In genomic region chr9:114078021-114078780, GRCh38 we compare ENCODE assay signal across 21 cellular contexts. TPM values are rescaled to one million over a fixed set of nuclear protein-coding genes. Genes with fewer than 3 reads are reported as not detected.
DNase-seq lines count a peak whose midpoint lies in the region; ATAC-seq and TF ChIP-seq lines count a peak whose summit lies in the region.
"Had no signal": no experiment of that assay in that cellular context is flagged by ENCODE, and none has a peak within 500 bp of the region (broad histone marks: within the 10 kb centered on the region; RNA-seq: fewer than 3 reads in every experiment).

TSS of gene AMBP (minus strand) at chr9:114078300. CDS start at chr9:114078209, 91 bp downstream.

- TF ChIP-seq POLR2A in upper lobe of left lung (IDR thresholded peaks at IDR 0.05) = no peak

- H3K4me3 ChIP-seq in upper lobe of left lung = no peak within 1 kb of the TSS
- H3K4me3 ChIP-seq: esophagus squamous epithelium, sigmoid colon had no signal

- 50 to 64% methylated on average over 2 to 16 of the region's 16 CpGs for WGBS in upper lobe of left lung, 2 donors

- H3K4me1 ChIP-seq in upper lobe of left lung = peaks cover 0 to 33% (median 13%) of the 10 kb centered on the region in 4 donors
- H3K4me1 ChIP-seq: sigmoid colon had no signal

- H3K27ac ChIP-seq in upper lobe of left lung = no peak within 1 kb of the TSS
- H3K27ac ChIP-seq: esophagus squamous epithelium, sigmoid colon had no signal

- no peaks in the 10 kb centered on the region for H3K9me3 Mint-ChIP-seq in activated T-helper 17 cell treated with anti-CD3 and anti-CD28 coated beads, Interleukin-2, amount 50 U/mL, for 72 hours
- H3K9me3 Mint-ChIP-seq: activated CD4-positive, alpha-beta T cell treated with anti-CD3 and anti-CD28 coated beads, Interleukin-2, amount 10 ng/mL, durations not matched to agents 7 days and 5 days; activated T-cell treated with anti-CD3 and anti-CD28 coated beads, Interleukin-2, amount 50 U/mL, for 24 hours; nephron progenitor cell; stimulated activated naive CD8-positive, alpha-beta T cell treated with anti-CD3 and anti-CD28 coated beads, Interleukin-15, amount 100 ng/mL, for 72 hours had no signal

- no peaks in the 10 kb centered on the region for H3K27me3 ChIP-seq in upper lobe of left lung
- H3K27me3 ChIP-seq: sigmoid colon had no signal

- no peak within 1 kb of the TSS for H3K4me3 Mint-ChIP-seq in activated T-helper 17 cell treated with anti-CD3 and anti-CD28 coated beads, Interleukin-2, amount 50 U/mL, for 72 hours
- H3K4me3 Mint-ChIP-seq: activated CD4-positive, alpha-beta T cell treated with anti-CD3 and anti-CD28 coated beads, Interleukin-2, amount 10 ng/mL, durations not matched to agents 7 days and 5 days; activated T-cell treated with anti-CD3 and anti-CD28 coated beads, Interleukin-2, amount 50 U/mL, for 24 hours; nephron progenitor cell; stimulated activated naive CD8-positive, alpha-beta T cell treated with anti-CD3 and anti-CD28 coated beads, Interleukin-15, amount 100 ng/mL, for 72 hours had no signal

- DNase-seq in NCI-H82 (lab: John Stamatoyannopoulos, UW) (peak; percentile 42), NCI-H82 treated with DMSO at 0.1 percent for 48 hours (lab: John Stamatoyannopoulos, UW; ENCODE audit: unreplicated experiment) (no peak), RPMI8226 (peak; percentile 12), kidney tubule cell (ENCODE audit: low spot score) (peak; percentile 65), upper lobe of left lung (peak; percentile 37 to 87)
- DNase-seq: activated CD4-positive, alpha-beta T cell treated with anti-CD3 and anti-CD28 coated beads, Interleukin-2, amount 10 ng/mL, durations not matched to agents 7 days and 5 days; activated T-cell treated with anti-CD3 and anti-CD28 coated beads, Interleukin-2, amount 50 U/mL, for 24 hours; amniotic stem cell; cortex of kidney; esophagus squamous epithelium; NCI-H1092; NCI-H446 treated with DMSO at 0.1 percent for 48 hours; nephron progenitor cell; sigmoid colon; stimulated activated naive CD8-positive, alpha-beta T cell treated with anti-CD3 and anti-CD28 coated beads, Interleukin-15, amount 100 ng/mL, for 72 hours had no signal

- H3K9me3 ChIP-seq in upper lobe of left lung = no peaks in the 10 kb centered on the region
- H3K9me3 ChIP-seq: esophagus squamous epithelium, sigmoid colon had no signal

- peaks cover 13% of the 10 kb centered on the region for H3K27me3 Mint-ChIP-seq in activated T-helper 17 cell treated with anti-CD3 and anti-CD28 coated beads, Interleukin-2, amount 50 U/mL, for 72 hours

- H3K36me3 Mint-ChIP-seq in activated T-helper 17 cell treated with anti-CD3 and anti-CD28 coated beads, Interleukin-2, amount 50 U/mL, for 72 hours (ENCODE audit: low read depth) = no peaks in the 10 kb centered on the region

- no peaks in the 10 kb centered on the region for H3K36me3 ChIP-seq in upper lobe of left lung
- H3K36me3 ChIP-seq: esophagus squamous epithelium, sigmoid colon had no signal

- no peak within 1 kb of the TSS for H3K27ac Mint-ChIP-seq in activated T-helper 17 cell treated with anti-CD3 and anti-CD28 coated beads, Interleukin-2, amount 50 U/mL, for 72 hours
- H3K27ac Mint-ChIP-seq: activated CD4-positive, alpha-beta T cell treated with anti-CD3 and anti-CD28 coated beads, Interleukin-2, amount 10 ng/mL, durations not matched to agents 7 days and 5 days; activated T-cell treated with anti-CD3 and anti-CD28 coated beads, Interleukin-2, amount 50 U/mL, for 24 hours; nephron progenitor cell; stimulated activated naive CD8-positive, alpha-beta T cell treated with anti-CD3 and anti-CD28 coated beads, Interleukin-15, amount 100 ng/mL, for 72 hours had no signal

- H3K4me1 Mint-ChIP-seq in activated T-helper 17 cell treated with anti-CD3 and anti-CD28 coated beads, Interleukin-2, amount 50 U/mL, for 72 hours = no peaks in the 10 kb centered on the region
- H3K4me1 Mint-ChIP-seq: stimulated activated naive CD8-positive, alpha-beta T cell treated with anti-CD3 and anti-CD28 coated beads, Interleukin-15, amount 100 ng/mL, for 72 hours had no signal

- ATAC-seq in upper lobe of left lung (ENCODE audit: low FRiP score in 2 of 2) (no peak), HG02642 (IDR thresholded peaks at IDR 0.05; ENCODE audit: poor library complexity, unreplicated experiment) (no peak), GM21390 (IDR thresholded peaks at IDR 0.05; ENCODE audit: unreplicated experiment) (no peak)
- ATAC-seq in activated T-helper 17 cell treated with anti-CD3 and anti-CD28 coated beads, Interleukin-2, amount 50 U/mL, for 72 hours (replicated peaks) = no peak
- ATAC-seq: Panc1; stimulated activated naive CD8-positive, alpha-beta T cell treated with anti-CD3 and anti-CD28 coated beads, Interleukin-15, amount 100 ng/mL, for 72 hours had no signal

- TF ChIP-seq EP300 in upper lobe of left lung (IDR thresholded peaks at IDR 0.05) = no peak

- TF ChIP-seq CTCF in upper lobe of left lung (IDR thresholded peaks at IDR 0.05) = no peak

RNA-seq across cellular contexts. Expression of gene AMBP, which starts in this region (rescaled TPM):
- total RNA-seq in upper lobe of left lung = 1 to 10 TPM in 2 of 6 donors, under 1 TPM in 1, not detected in 3; 0.46 to 4.0 (median 3.1) TPM
- total RNA-seq in activated T-helper 17 cell treated with anti-CD3 and anti-CD28 coated beads, Interleukin-2, amount 50 U/mL, for 72 hours = not detected
- total RNA-seq: activated CD4-positive, alpha-beta T cell treated with anti-CD3 and anti-CD28 coated beads, Interleukin-2, amount 10 ng/mL, durations not matched to agents 7 days and 5 days; lower leg skin; sigmoid colon; T-helper 2 cell treated with Interferon-gamma antibody and Interleukin-4, amounts not matched to agents 100 ng/mL and 5 ng/mL, for 36 hours had no signal
